Comparison of ENCODE assay signal across 1 cellular context in the genomic region with DNA sequence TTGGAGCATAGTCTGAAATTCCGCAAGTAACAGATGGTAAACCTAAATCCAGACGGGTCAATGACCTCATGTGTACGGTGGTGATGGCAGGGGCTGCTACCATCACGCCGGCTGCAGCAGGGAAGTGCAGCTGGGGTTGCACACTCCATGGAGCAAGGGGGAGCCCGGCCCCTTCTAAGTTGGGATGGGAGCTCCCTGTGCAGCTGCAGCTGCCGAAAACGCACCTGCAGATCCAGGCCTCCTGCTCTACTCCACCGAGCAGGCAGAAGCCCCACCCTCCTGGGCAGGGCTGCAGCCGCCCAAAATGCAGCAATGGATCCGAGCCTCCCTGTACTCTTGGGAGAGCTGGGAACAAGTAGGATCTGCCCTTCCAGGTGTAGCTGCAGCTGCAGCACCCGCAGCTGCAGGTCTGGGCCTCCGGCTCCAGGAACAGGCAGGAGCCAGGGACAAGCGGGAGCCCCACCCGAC.
TF ChIP-seq lines count a peak whose summit lies in the region.

No MANE protein-coding gene starts in this region.

TF ChIP-seq in HepG2, 621 proteins besides CTCF, POLR2A, EP300 and RAD21 (continued from another document and continues in another):
- TF ChIP-seq, protein P1, sequence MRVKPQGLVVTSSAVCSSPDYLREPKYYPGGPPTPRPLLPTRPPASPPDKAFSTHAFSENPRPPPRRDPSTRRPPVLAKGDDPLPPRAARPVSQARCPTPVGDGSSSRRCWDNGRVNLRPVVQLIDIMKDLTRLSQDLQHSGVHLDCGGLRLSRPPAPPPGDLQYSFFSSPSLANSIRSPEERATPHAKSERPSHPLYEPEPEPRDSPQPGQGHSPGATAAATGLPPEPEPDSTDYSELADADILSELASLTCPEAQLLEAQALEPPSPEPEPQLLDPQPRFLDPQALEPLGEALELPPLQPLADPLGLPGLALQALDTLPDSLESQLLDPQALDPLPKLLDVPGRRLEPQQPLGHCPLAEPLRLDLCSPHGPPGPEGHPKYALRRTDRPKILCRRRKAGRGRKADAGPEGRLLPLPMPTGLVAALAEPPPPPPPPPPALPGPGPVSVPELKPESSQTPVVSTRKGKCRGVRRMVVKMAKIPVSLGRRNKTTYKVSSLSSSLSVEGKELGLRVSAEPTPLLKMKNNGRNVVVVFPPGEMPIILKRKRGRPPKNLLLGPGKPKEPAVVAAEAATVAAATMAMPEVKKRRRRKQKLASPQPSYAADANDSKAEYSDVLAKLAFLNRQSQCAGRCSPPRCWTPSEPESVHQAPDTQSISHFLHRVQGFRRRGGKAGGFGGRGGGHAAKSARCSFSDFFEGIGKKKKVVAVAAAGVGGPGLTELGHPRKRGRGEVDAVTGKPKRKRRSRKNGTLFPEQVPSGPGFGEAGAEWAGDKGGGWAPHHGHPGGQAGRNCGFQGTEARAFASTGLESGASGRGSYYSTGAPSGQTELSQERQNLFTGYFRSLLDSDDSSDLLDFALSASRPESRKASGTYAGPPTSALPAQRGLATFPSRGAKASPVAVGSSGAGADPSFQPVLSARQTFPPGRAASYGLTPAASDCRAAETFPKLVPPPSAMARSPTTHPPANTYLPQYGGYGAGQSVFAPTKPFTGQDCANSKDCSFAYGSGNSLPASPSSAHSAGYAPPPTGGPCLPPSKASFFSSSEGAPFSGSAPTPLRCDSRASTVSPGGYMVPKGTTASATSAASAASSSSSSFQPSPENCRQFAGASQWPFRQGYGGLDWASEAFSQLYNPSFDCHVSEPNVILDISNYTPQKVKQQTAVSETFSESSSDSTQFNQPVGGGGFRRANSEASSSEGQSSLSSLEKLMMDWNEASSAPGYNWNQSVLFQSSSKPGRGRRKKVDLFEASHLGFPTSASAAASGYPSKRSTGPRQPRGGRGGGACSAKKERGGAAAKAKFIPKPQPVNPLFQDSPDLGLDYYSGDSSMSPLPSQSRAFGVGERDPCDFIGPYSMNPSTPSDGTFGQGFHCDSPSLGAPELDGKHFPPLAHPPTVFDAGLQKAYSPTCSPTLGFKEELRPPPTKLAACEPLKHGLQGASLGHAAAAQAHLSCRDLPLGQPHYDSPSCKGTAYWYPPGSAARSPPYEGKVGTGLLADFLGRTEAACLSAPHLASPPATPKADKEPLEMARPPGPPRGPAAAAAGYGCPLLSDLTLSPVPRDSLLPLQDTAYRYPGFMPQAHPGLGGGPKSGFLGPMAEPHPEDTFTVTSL (CRISPR knock-in tag; IDR thresholded peaks at IDR 0.05; ENCODE audit: borderline replicate concordance), result no peak
- peak; percentile 89 for TF ChIP-seq RXRA (CRISPR knock-in tag; IDR thresholded peaks at IDR 0.05)
- 0 out of 2 replicates have a peak, but pooled peaks have one; percentile 15 for TF ChIP-seq ZBTB7B (CRISPR knock-in tag; IDR thresholded peaks at IDR 0.05)
- TF ChIP-seq ZNF235 (CRISPR knock-in tag; IDR thresholded peaks at IDR 0.05; ENCODE audit: borderline replicate concordance), result no peak
- TF ChIP-seq ZNF776 (CRISPR knock-in tag; IDR thresholded peaks at IDR 0.05), result no peak
- TF ChIP-seq CHCHD3 (CRISPR knock-in tag; IDR thresholded peaks at IDR 0.05), result no peak
- TF ChIP-seq TOPORS (CRISPR knock-in tag; IDR thresholded peaks at IDR 0.05), result 0 out of 2 replicates have a peak, but pooled peaks have one; percentile 16
- TF ChIP-seq, protein P2, sequence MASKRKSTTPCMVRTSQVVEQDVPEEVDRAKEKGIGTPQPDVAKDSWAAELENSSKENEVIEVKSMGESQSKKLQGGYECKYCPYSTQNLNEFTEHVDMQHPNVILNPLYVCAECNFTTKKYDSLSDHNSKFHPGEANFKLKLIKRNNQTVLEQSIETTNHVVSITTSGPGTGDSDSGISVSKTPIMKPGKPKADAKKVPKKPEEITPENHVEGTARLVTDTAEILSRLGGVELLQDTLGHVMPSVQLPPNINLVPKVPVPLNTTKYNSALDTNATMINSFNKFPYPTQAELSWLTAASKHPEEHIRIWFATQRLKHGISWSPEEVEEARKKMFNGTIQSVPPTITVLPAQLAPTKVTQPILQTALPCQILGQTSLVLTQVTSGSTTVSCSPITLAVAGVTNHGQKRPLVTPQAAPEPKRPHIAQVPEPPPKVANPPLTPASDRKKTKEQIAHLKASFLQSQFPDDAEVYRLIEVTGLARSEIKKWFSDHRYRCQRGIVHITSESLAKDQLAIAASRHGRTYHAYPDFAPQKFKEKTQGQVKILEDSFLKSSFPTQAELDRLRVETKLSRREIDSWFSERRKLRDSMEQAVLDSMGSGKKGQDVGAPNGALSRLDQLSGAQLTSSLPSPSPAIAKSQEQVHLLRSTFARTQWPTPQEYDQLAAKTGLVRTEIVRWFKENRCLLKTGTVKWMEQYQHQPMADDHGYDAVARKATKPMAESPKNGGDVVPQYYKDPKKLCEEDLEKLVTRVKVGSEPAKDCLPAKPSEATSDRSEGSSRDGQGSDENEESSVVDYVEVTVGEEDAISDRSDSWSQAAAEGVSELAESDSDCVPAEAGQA (IDR thresholded peaks at IDR 0.05; ENCODE audit: low read depth), result 0 out of 2 replicates have a peak, but pooled peaks have one; percentile 15
- TF ChIP-seq, protein P2 (CRISPR knock-in tag; IDR thresholded peaks at IDR 0.05; ENCODE audit: borderline replicate concordance), result no peak
- TF ChIP-seq, protein P3, sequence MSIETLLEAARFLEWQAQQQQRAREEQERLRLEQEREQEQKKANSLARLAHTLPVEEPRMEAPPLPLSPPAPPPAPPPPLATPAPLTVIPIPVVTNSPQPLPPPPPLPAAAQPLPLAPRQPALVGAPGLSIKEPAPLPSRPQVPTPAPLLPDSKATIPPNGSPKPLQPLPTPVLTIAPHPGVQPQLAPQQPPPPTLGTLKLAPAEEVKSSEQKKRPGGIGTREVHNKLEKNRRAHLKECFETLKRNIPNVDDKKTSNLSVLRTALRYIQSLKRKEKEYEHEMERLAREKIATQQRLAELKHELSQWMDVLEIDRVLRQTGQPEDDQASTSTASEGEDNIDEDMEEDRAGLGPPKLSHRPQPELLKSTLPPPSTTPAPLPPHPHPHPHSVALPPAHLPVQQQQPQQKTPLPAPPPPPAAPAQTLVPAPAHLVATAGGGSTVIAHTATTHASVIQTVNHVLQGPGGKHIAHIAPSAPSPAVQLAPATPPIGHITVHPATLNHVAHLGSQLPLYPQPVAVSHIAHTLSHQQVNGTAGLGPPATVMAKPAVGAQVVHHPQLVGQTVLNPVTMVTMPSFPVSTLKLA (IDR thresholded peaks at IDR 0.05), result no peak
- no peak for TF ChIP-seq ZNF572 (CRISPR knock-in tag; IDR thresholded peaks at IDR 0.05)
- TF ChIP-seq GZF1 (CRISPR knock-in tag; IDR thresholded peaks at IDR 0.05), result no peak
- no peak for TF ChIP-seq SMAD1 (CRISPR knock-in tag; IDR thresholded peaks at IDR 0.05; ENCODE audit: borderline replicate concordance, low read depth)
- TF ChIP-seq, protein P4, sequence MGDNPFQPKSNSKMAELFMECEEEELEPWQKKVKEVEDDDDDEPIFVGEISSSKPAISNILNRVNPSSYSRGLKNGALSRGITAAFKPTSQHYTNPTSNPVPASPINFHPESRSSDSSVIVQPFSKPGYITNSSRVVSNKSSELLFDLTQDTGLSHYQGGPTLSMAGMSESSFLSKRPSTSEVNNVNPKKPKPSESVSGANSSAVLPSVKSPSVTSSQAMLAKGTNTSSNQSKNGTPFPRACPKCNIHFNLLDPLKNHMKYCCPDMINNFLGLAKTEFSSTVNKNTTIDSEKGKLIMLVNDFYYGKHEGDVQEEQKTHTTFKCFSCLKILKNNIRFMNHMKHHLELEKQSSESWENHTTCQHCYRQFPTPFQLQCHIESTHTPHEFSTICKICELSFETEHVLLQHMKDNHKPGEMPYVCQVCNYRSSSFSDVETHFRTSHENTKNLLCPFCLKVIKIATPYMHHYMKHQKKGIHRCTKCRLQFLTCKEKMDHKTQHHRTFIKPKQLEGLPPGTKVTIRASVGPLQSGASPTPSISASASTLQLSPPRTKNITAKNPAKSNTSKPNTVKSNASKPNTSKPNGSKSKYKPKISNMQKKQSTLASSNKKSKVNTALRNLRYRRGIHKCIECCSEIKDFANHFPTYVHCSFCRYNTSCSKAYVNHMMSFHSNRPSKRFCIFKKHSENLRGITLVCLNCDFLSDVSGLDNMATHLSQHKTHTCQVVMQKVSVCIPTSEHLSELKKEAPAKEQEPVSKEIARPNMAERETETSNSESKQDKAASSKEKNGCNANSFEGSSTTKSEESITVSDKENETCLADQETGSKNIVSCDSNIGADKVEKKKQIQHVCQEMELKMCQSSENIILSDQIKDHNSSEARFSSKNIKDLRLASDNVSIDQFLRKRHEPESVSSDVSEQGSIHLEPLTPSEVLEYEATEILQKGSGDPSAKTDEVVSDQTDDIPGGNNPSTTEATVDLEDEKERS (CRISPR knock-in tag; IDR thresholded peaks at IDR 0.05), result 0 out of 2 replicates have a peak, but pooled peaks have one; percentile 13
- TF ChIP-seq SNAPC2 (CRISPR knock-in tag; IDR thresholded peaks at IDR 0.05), result no peak
- TF ChIP-seq ZFP82 (CRISPR knock-in tag; IDR thresholded peaks at IDR 0.05; ENCODE audit: borderline replicate concordance), result 0 out of 2 replicates have a peak, but pooled peaks have one; percentile 24
- no peak for TF ChIP-seq ATF1 (CRISPR knock-in tag; IDR thresholded peaks at IDR 0.05)
- TF ChIP-seq, protein P5, sequence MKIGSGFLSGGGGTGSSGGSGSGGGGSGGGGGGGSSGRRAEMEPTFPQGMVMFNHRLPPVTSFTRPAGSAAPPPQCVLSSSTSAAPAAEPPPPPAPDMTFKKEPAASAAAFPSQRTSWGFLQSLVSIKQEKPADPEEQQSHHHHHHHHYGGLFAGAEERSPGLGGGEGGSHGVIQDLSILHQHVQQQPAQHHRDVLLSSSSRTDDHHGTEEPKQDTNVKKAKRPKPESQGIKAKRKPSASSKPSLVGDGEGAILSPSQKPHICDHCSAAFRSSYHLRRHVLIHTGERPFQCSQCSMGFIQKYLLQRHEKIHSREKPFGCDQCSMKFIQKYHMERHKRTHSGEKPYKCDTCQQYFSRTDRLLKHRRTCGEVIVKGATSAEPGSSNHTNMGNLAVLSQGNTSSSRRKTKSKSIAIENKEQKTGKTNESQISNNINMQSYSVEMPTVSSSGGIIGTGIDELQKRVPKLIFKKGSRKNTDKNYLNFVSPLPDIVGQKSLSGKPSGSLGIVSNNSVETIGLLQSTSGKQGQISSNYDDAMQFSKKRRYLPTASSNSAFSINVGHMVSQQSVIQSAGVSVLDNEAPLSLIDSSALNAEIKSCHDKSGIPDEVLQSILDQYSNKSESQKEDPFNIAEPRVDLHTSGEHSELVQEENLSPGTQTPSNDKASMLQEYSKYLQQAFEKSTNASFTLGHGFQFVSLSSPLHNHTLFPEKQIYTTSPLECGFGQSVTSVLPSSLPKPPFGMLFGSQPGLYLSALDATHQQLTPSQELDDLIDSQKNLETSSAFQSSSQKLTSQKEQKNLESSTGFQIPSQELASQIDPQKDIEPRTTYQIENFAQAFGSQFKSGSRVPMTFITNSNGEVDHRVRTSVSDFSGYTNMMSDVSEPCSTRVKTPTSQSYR (CRISPR knock-in tag; IDR thresholded peaks at IDR 0.05; ENCODE audit: borderline replicate concordance), result no peak
- TF ChIP-seq, protein P6, sequence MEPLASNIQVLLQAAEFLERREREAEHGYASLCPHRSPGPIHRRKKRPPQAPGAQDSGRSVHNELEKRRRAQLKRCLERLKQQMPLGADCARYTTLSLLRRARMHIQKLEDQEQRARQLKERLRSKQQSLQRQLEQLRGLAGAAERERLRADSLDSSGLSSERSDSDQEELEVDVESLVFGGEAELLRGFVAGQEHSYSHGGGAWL (CRISPR knock-in tag; IDR thresholded peaks at IDR 0.05), result 0 out of 2 replicates have a peak, but pooled peaks have one; percentile 8
- TF ChIP-seq, protein P7, sequence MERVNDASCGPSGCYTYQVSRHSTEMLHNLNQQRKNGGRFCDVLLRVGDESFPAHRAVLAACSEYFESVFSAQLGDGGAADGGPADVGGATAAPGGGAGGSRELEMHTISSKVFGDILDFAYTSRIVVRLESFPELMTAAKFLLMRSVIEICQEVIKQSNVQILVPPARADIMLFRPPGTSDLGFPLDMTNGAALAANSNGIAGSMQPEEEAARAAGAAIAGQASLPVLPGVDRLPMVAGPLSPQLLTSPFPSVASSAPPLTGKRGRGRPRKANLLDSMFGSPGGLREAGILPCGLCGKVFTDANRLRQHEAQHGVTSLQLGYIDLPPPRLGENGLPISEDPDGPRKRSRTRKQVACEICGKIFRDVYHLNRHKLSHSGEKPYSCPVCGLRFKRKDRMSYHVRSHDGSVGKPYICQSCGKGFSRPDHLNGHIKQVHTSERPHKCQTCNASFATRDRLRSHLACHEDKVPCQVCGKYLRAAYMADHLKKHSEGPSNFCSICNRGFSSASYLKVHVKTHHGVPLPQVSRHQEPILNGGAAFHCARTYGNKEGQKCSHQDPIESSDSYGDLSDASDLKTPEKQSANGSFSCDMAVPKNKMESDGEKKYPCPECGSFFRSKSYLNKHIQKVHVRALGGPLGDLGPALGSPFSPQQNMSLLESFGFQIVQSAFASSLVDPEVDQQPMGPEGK (CRISPR knock-in tag; IDR thresholded peaks at IDR 0.05), result 0 out of 2 replicates have a peak, but pooled peaks have one; percentile 9
